23 cellular contexts compared by ENCODE assay signal in genomic region chr20:53263554-53264438, GRCh38.
"Had no signal": no experiment of that assay in that cellular context is flagged by ENCODE, and none has a peak within 500 bp of the region (broad histone marks: within the 10 kb centered on the region; RNA-seq: fewer than 3 reads in every experiment).

No MANE protein-coding gene starts in this region.

- ATAC-seq: T-cell had no signal

- DNase-seq: IMR-90, Kasumi-1, MV-4-11, NCI-H1048, NCI-H1105, NCI-H1417, NCI-H1436 treated with DMSO at 0.1 percent for 48 hours, NCI-H1694, NCI-H187 treated with DMSO at 0.1 percent for 48 hours, NCI-H2029 treated with DMSO at 0.1 percent for 48 hours, NCI-H226, NCI-H446, NCI-H510A, NCI-H524 treated with DMSO at 0.1 percent for 48 hours, NCI-H69, NCI-H774, SHP77, SK-N-SH, SW 1271, T-cell had no signal

- H3K9ac ChIP-seq: KMS-11, SK-N-SH had no signal

- H3K27ac ChIP-seq: HL-60, KMS-11, RWPE1 had no signal

- H3K4me2 ChIP-seq: KMS-11, SK-N-SH had no signal

- H3K9me3 ChIP-seq: SK-N-SH had no signal
